30 cellular contexts compared by ENCODE assay signal in genomic region chr14:54193871-54194270, GRCh38.
"Had no signal": no experiment of that assay in that cellular context is flagged by ENCODE, and none has a peak within 500 bp of the region (broad histone marks: within the 10 kb centered on the region; RNA-seq: fewer than 3 reads in every experiment).

No MANE protein-coding gene starts in this region.

- H3K36me3 Mint-ChIP-seq: naive B cell; natural killer cell treated with Interleukin-12 subunit alpha and Interleukin-12 subunit beta and Interleukin-15 and Interleukin-18, amount 100 ng/mL, for 72 hours; type B pancreatic cell had no signal

- H3K4me2 ChIP-seq: hepatocyte had no signal

- H3K4me3 Mint-ChIP-seq: naive B cell; natural killer cell treated with Interleukin-12 subunit alpha and Interleukin-12 subunit beta and Interleukin-15 and Interleukin-18, amount 100 ng/mL, for 72 hours; neural crest cell; type B pancreatic cell had no signal

- H3K4me1 Mint-ChIP-seq: naive B cell had no signal

- H3K27me3 ChIP-seq: dorsolateral prefrontal cortex, foreskin keratinocyte, gastroesophageal sphincter, heart left ventricle, hepatocyte, left lung, neutrophil, pancreas, right lobe of liver, stomach, testis, tibial artery had no signal

- H2AFZ ChIP-seq: hepatocyte had no signal

- FAIRE-seq: colon, islet of Langerhans had no signal

- H3K27ac ChIP-seq: dorsolateral prefrontal cortex, epithelial cell of prostate, foreskin keratinocyte, gastroesophageal sphincter, heart left ventricle, hepatocyte, left lung, neutrophil, pancreas, right lobe of liver, stomach, testis, tibial artery had no signal

- H3K4me1 ChIP-seq: gastroesophageal sphincter, pancreas, testis, tibial artery had no signal

- H3K36me3 ChIP-seq: gastroesophageal sphincter, heart left ventricle, left lung, neutrophil, pancreas, right lobe of liver, stomach, tibial artery had no signal

- DNase-seq: dorsolateral prefrontal cortex; effector CD4-positive, alpha-beta T cell; foreskin keratinocyte; heart left ventricle; left cardiac atrium; left lung; mucosa of descending colon; naive B cell; pancreas; retina; right lobe of liver; small intestine; stimulated activated CD4-positive, alpha-beta T cell treated with anti-CD3 and anti-CD28 coated beads, Interleukin-12 subunit alpha, Interleukin-12 subunit beta, amount 100 ng/mL, for 4 hours; stimulated activated CD4-positive, alpha-beta T cell treated with anti-CD3 and anti-CD28 coated beads, Interleukin-1b, Interleukin-23, amount 100 ng/mL, for 48 hours; stimulated activated CD4-positive, alpha-beta T cell treated with anti-CD3 and anti-CD28 coated beads, Interleukin-4, amount 100 ng/mL, for 1 hour; stimulated activated CD8-positive, alpha-beta memory T cell treated with anti-CD3 and anti-CD28 coated beads, Interleukin-4, amount 100 ng/mL, for 48 hours; stimulated activated naive CD4-positive, alpha-beta T cell treated with Interleukin-2 at 50 U/mL for 16 hours; stomach; testis; tibial artery had no signal

- H3K27ac Mint-ChIP-seq: naive B cell; natural killer cell treated with Interleukin-12 subunit alpha and Interleukin-12 subunit beta and Interleukin-15 and Interleukin-18, amount 100 ng/mL, for 72 hours; type B pancreatic cell had no signal

- ATAC-seq: esophagus mucosa; foreskin keratinocyte; gastroesophageal sphincter; heart left ventricle; left cardiac atrium; left lung; mucosa of descending colon; natural killer cell treated with Interleukin-12 subunit alpha and Interleukin-12 subunit beta and Interleukin-15 and Interleukin-18, amount 100 ng/mL, for 72 hours; pancreas; right lobe of liver had no signal

- H3K4me3 ChIP-seq: dorsolateral prefrontal cortex, gastroesophageal sphincter, heart left ventricle, hepatocyte, left lung, mucosa of descending colon, pancreas, right lobe of liver, stomach, testis, tibial artery had no signal

- H3K9me3 ChIP-seq: gastroesophageal sphincter, left lung, neutrophil, pancreas, right lobe of liver, testis, tibial artery had no signal
